Comparison of ENCODE assay signal across 24 cellular contexts in genomic region chr7:211715-212058, GRCh38.
"Had no signal": no experiment of that assay in that cellular context is flagged by ENCODE, and none has a peak within 500 bp of the region (broad histone marks: within the 10 kb centered on the region; RNA-seq: fewer than 3 reads in every experiment).

No MANE protein-coding gene starts in this region.

- H3K36me3 ChIP-seq: colonic mucosa had no signal

- H3K27ac ChIP-seq: colonic mucosa, epithelial cell of prostate, esophagus muscularis mucosa, foreskin keratinocyte, heart right ventricle, left lung, lower lobe of right lung had no signal

- DNase-seq: cerebellar nuclear complex; colonic mucosa; cortex of kidney; effector CD8-positive, alpha-beta T cell; effector memory CD8-positive, alpha-beta T cell; endodermal cell; erythroblast; foreskin keratinocyte; glutamatergic neuron; head of caudate nucleus; heart right ventricle; hippocampal formation; left cardiac atrium; left lung; left ventricle myocardium superior; lower lobe of right lung; mesendoderm; midbrain had no signal

- H3K27me3 ChIP-seq: colonic mucosa, esophagus muscularis mucosa, foreskin keratinocyte, heart right ventricle, left lung had no signal

- FAIRE-seq: endometrium, frontal cortex, islet of Langerhans, keratinocyte had no signal

- H3K9me3 ChIP-seq: colonic mucosa, esophagus muscularis mucosa, heart right ventricle, left lung, lower lobe of right lung had no signal

- H3K4me1 ChIP-seq: colonic mucosa had no signal

- H3K4me3 ChIP-seq: colonic mucosa, esophagus muscularis mucosa, heart right ventricle, left lung, lower lobe of right lung had no signal

- ATAC-seq: effector memory CD8-positive, alpha-beta T cell; foreskin keratinocyte; left cardiac atrium; left lung; left ventricle myocardium superior; lower lobe of right lung had no signal
